ENCODE assay signal across 20 cellular contexts in genomic region chr12:113778432-113779128, GRCh38.
DNase-seq lines count a peak whose midpoint lies in the region; ATAC-seq, FAIRE-seq and TF ChIP-seq lines count a peak whose summit lies in the region.
"Had no signal": no experiment of that assay in that cellular context is flagged by ENCODE, and none has a peak within 500 bp of the region (broad histone marks: within the 10 kb centered on the region; RNA-seq: fewer than 3 reads in every experiment).

No MANE protein-coding gene starts in this region.

- no peaks in the 10 kb centered on the region for H3K27me3 ChIP-seq in H7 (ENCODE audit: control insufficient read depth, insufficient read depth, low read length)
- no peaks in the 10 kb centered on the region for H3K27me3 ChIP-seq in K562 (ENCODE audit: control insufficient read depth in 2 of 2, insufficient read depth in 2 of 2, low read length in 2 of 2)
- H3K27me3 ChIP-seq in upper lobe of right lung, result peaks cover 60% of the 10 kb centered on the region
- H3K27me3 ChIP-seq in prostate gland (replicated peaks; ENCODE audit: insufficient read depth), result peaks cover 10% of the 10 kb centered on the region
- H3K27me3 ChIP-seq: BE2C, MG63 had no signal

- FAIRE-seq in K562 (lab: Jason Lieb, UNC), result no peak
- no peak for FAIRE-seq in H54 (lab: Jason Lieb, UNC)
- FAIRE-seq: A549 had no signal

- WGBS in K562 (ENCODE audit: insufficient coverage, low coverage, missing lambda C conversion rate), result 21% methylated on average over 12 of the region's 12 CpGs
- 25% methylated on average over 12 of the region's 12 CpGs for WGBS in prostate gland

- TF ChIP-seq RAD21 in K562 (CRISPR knock-in tag; conservative IDR thresholded peaks at IDR 0.05 in 1 of 2, IDR thresholded peaks at IDR 0.05 in 1 of 2), result no peak

- no TSS peak for BruUV-seq in K562 (replicated peaks; lab: Mats Ljungman, UMichigan)

- intact Hi-C loops in K562 (cut with micrococcal nuclease), result no loop called here
- intact Hi-C loops in upper lobe of right lung (cut with DNase I), result no loop called here
- intact Hi-C loops in prostate gland (cut with DNase I), result no loop called here

- H4K20me1 ChIP-seq in K562 (replicated peaks; ENCODE audit: control insufficient read depth, insufficient read depth, low read length), result no peaks in the 10 kb centered on the region

- H3K9me3 ChIP-seq in K562 (replicated peaks; ENCODE audit: control insufficient read depth, insufficient read depth, low read depth, low read length) (no peaks in the 10 kb centered on the region), upper lobe of right lung (no peaks in the 10 kb centered on the region), prostate gland (no peaks in the 10 kb centered on the region)
- H3K9me3 ChIP-seq: A549, BE2C, MG63 had no signal

- no peak overlapping the region for H2AFZ ChIP-seq in K562 (ENCODE audit: low read depth, low read length)

- no peak overlapping the region for H3K4me2 ChIP-seq in K562 (ENCODE audit: insufficient read depth, low read length)
- H3K4me2 ChIP-seq: A549 had no signal

- H3K27ac ChIP-seq in K562 (ENCODE audit: extremely low read depth, low read depth, low read length) (no peak overlapping the region), upper lobe of right lung (no peak overlapping the region), prostate gland (no peak overlapping the region)
- H3K27ac ChIP-seq: A549, RWPE1, SK-N-MC had no signal

- H3K4me3 ChIP-seq in H7 (ENCODE audit: insufficient read depth, low read depth, low read length) (no peak overlapping the region), K562 (no peak overlapping the region), upper lobe of right lung (no peak overlapping the region), prostate gland (no peak overlapping the region)
- H3K4me3 ChIP-seq: A549, MG63, SK-N-MC had no signal

- in situ Hi-C loops in K562 (cut with MboI), result no loop called here

- TF ChIP-seq CTCF in K562 (IDR thresholded peaks at IDR 0.05 in 2 of 3, conservative IDR thresholded peaks at IDR 0.05 in 1 of 3; ENCODE audit: insufficient read depth in 2 of 3, low read depth in 1 of 3, low read length in 3 of 3), result no peak
- TF ChIP-seq CTCF in upper lobe of right lung (IDR thresholded peaks at IDR 0.05), result no peak
- TF ChIP-seq CTCF in prostate gland (IDR thresholded peaks at IDR 0.05), result no peak

- CTCF ChIA-PET in K562 (lab: Yijun Ruan, JAX; ENCODE audit: low intra/inter-chr PET ratio), result no interaction called here

- no peaks in the 10 kb centered on the region for H3K79me2 ChIP-seq in K562 (ENCODE audit: control insufficient read depth, insufficient read depth, low read length)

- ATAC-seq in K562 (no peak), upper lobe of right lung (no peak)
- ATAC-seq: A549 had no signal

- H3K9ac ChIP-seq in K562 (ENCODE audit: insufficient read depth in 1 of 2, low read depth in 2 of 2, low read length in 2 of 2), result no peak overlapping the region

- POLR2A ChIA-PET in K562 (lab: Yijun Ruan, JAX), result interaction anchor here (1.5 kb wide), 1 partner anchor 9 kb away, joined by 4 read pairs; no protein-coding TSS in a partner anchor

- H3K36me3 ChIP-seq in H7 (replicated peaks; ENCODE audit: control insufficient read depth, insufficient read depth, low read length) (no peaks in the 10 kb centered on the region), K562 (ENCODE audit: control insufficient read depth, insufficient read depth, low read length) (no peaks in the 10 kb centered on the region), upper lobe of right lung (no peaks in the 10 kb centered on the region), prostate gland (no peaks in the 10 kb centered on the region)
- H3K36me3 ChIP-seq: BE2C, MG63 had no signal

- TF ChIP-seq POLR2A in K562 (conservative IDR thresholded peaks at IDR 0.05) (no peak), prostate gland (IDR thresholded peaks at IDR 0.05) (no peak), H54 (IDR thresholded peaks at IDR 0.05; ENCODE audit: low read depth, low read length) (no peak)

- H3K9me1 ChIP-seq in K562 (ENCODE audit: control insufficient read depth, insufficient read depth, low read length), result no peaks in the 10 kb centered on the region

- H3K4me1 ChIP-seq in K562 (replicated peaks in 1 of 2; ENCODE audit: control insufficient read depth in 2 of 2, insufficient read depth in 2 of 2, low read length in 2 of 2), result peaks cover 4 to 7% of the 10 kb centered on the region in 2 experiments; a peak in 3 of 5 replicates
- H3K4me1 ChIP-seq in upper lobe of right lung, result no peaks in the 10 kb centered on the region
- no peaks in the 10 kb centered on the region for H3K4me1 ChIP-seq in prostate gland (replicated peaks)
- H3K4me1 ChIP-seq: BE2C had no signal

- TF ChIP-seq EP300 in K562 (IDR thresholded peaks at IDR 0.05; ENCODE audit: low read length), result no peak

- DNase-seq in H7, result peak; percentile 75
- no peak for DNase-seq in K562 (ENCODE audit: extremely low read depth in 1 of 4, low spot score in 3 of 4)
- DNase-seq in iPS-NIHi7 (ENCODE audit: extremely low spot score), result peak; percentile 56
- DNase-seq in upper lobe of right lung, result peak; percentile 31
- no peak for DNase-seq in prostate gland (ENCODE audit: low spot score)
- DNase-seq in NCI-H2029 (lab: John Stamatoyannopoulos, UW), result no peak
- DNase-seq in H54 (ENCODE audit: insufficient read length, low spot score), result no peak
- DNase-seq: BE2C, MG63, NCI-H1417, NCI-H1694 treated with DMSO at 0.1 percent for 48 hours, NCI-H2107, NCI-H2227 treated with DMSO at 0.1 percent for 48 hours, NCI-H510A treated with DMSO at 0.1 percent for 48 hours, NCI-H748 treated with DMSO at 0.1 percent for 48 hours, SHP77 treated with DMSO at 0.1 percent for 48 hours, SW 1271 had no signal

TF ChIP-seq in K562, 482 proteins besides CTCF, POLR2A, EP300 and RAD21 (continues in another document):
- TF ChIP-seq HMGXB4 (CRISPR knock-in tag; IDR thresholded peaks at IDR 0.05) (no peak), GTF2B (IDR thresholded peaks at IDR 0.05; ENCODE audit: extremely low read depth, insufficient read length) (no peak), SP1 (CRISPR knock-in tag; IDR thresholded peaks at IDR 0.05) (no peak), ZNF778 (CRISPR knock-in tag; IDR thresholded peaks at IDR 0.05) (no peak), RBM25 (IDR thresholded peaks at IDR 0.05; ENCODE audit: low read depth, low read length, severe bottlenecking) (peak; percentile 86), KDM1A (IDR thresholded peaks at IDR 0.05) (0 out of 4 replicates have a peak, but pooled peaks of 1 of the 2 experiments have one; percentile 9), CREB1 (IDR thresholded peaks at IDR 0.05) (no peak), CREB1 (CRISPR knock-in tag; IDR thresholded peaks at IDR 0.05) (no peak), ZNF41 (CRISPR knock-in tag; conservative IDR thresholded peaks at IDR 0.05) (no peak), ELF1 (tag; IDR thresholded peaks at IDR 0.05) (no peak), E2F8 (IDR thresholded peaks at IDR 0.05; ENCODE audit: low read depth, partially characterized antibody) (no peak), PRMT5 (CRISPR knock-in tag; IDR thresholded peaks at IDR 0.05) (no peak), ZFP36 (IDR thresholded peaks at IDR 0.05; ENCODE audit: low read depth, low read length, partially characterized antibody) (peak; percentile 61), CAMTA2 (CRISPR knock-in tag; conservative IDR thresholded peaks at IDR 0.05) (no peak), RB1 (IDR thresholded peaks at IDR 0.05; ENCODE audit: low read depth) (no peak)

Comparison
In these comparisons a context has a peak if more than half of its experiments do, and no peak if none do; other contexts are left out.
1. DNase-seq: peak in H7 (single experiment), iPS-NIHi7 (single experiment) and upper lobe of right lung (single experiment); none in K562 (0 of 4), prostate gland (single experiment), NCI-H2029 (single experiment) and H54 (single experiment).